ENCODE assay signal across 20 cellular contexts in genomic region chr1:7174561-7174960, GRCh38.
"Had no signal": no experiment of that assay in that cellular context is flagged by ENCODE, and none has a peak within 500 bp of the region (broad histone marks: within the 10 kb centered on the region; RNA-seq: fewer than 3 reads in every experiment).

No MANE protein-coding gene starts in this region.

- H3K27ac Mint-ChIP-seq: immature natural killer cell had no signal

- H3K9me3 ChIP-seq: esophagus muscularis mucosa, gastroesophageal sphincter, lower lobe of right lung had no signal

- H3K27ac ChIP-seq: coronary artery, esophagus muscularis mucosa, foreskin keratinocyte, gastroesophageal sphincter, heart left ventricle, hepatocyte, lower lobe of right lung had no signal

- H3K27me3 ChIP-seq: dorsolateral prefrontal cortex, heart left ventricle, hepatocyte had no signal

- DNase-seq: dermis blood vessel endothelial cell; dorsolateral prefrontal cortex; effector CD4-positive, alpha-beta T cell; effector memory CD4-positive, alpha-beta T cell; foreskin keratinocyte; heart left ventricle; hypothalamus; immature natural killer cell; islet precursor cell; kidney; kidney glomerular epithelial cell; left colon; left ventricle myocardium superior; lower lobe of right lung; mesenchymal stem cell; midbrain had no signal

- H3K4me1 ChIP-seq: foreskin keratinocyte, gastroesophageal sphincter, lower lobe of right lung had no signal

- H3K36me3 Mint-ChIP-seq: immature natural killer cell had no signal

- H3K36me3 ChIP-seq: esophagus muscularis mucosa, gastroesophageal sphincter, heart left ventricle, lower lobe of right lung had no signal

- H3K4me2 ChIP-seq: hepatocyte had no signal

- H3K4me1 Mint-ChIP-seq: immature natural killer cell had no signal

- H3K4me3 ChIP-seq: coronary artery, dorsolateral prefrontal cortex, esophagus muscularis mucosa, gastroesophageal sphincter, heart left ventricle, hepatocyte, lower lobe of right lung had no signal

- H3K4me3 Mint-ChIP-seq: immature natural killer cell had no signal
